23 cellular contexts compared by ENCODE assay signal in genomic region chr3:146501752-146502151, GRCh38.
DNase-seq lines count a peak whose midpoint lies in the region; ATAC-seq and TF ChIP-seq lines count a peak whose summit lies in the region.
"Had no signal": no experiment of that assay in that cellular context is flagged by ENCODE, and none has a peak within 500 bp of the region (broad histone marks: within the 10 kb centered on the region; RNA-seq: fewer than 3 reads in every experiment).

No MANE protein-coding gene starts in this region.

- no peak for TF ChIP-seq CTCF in GM12865 (IDR thresholded peaks at IDR 0.05; ENCODE audit: insufficient read depth, low read depth, low read length, missing control alignments)

- DNase-seq in GM12865 (ENCODE audit: low read depth): peak; percentile 7
- no peak for DNase-seq in T-helper 9 cell
- DNase-seq in MV-4-11 (lab: John Stamatoyannopoulos, UW): no peak
- DNase-seq in GM19240 (ENCODE audit: insufficient read length, low spot score): no peak
- DNase-seq in HAP-1 (ENCODE audit: low spot score in 2 of 2): no peak
- DNase-seq: activated CD4-positive, alpha-beta T cell treated with anti-CD3 and anti-CD28 coated beads, Interleukin-2, amount 10 ng/mL, durations not matched to agents 24 days and 14 days; activated naive CD8-positive, alpha-beta T cell treated with anti-CD3 and anti-CD28 coated beads, Interleukin-2, amount 10 ng/mL, durations not matched to agents 7 days and 5 days; activated T-cell treated with anti-CD3 and anti-CD28 coated beads, Interleukin-2, amount 50 U/mL, for 24 hours; CD4-positive, alpha-beta memory T cell; DND-41; immature natural killer cell; naive B cell; NCI-H1436; NCI-H2171 treated with DMSO at 0.1 percent for 48 hours; stimulated activated naive CD4-positive, alpha-beta T cell treated with Interleukin-2 at 50 U/mL for 16 hours; uterus had no signal

- H3K9me3 ChIP-seq in HAP-1: no peaks in the 10 kb centered on the region
- H3K9me3 ChIP-seq: esophagus muscularis mucosa, uterus had no signal

- no peaks in the 10 kb centered on the region for H3K27me3 ChIP-seq in HAP-1 (ENCODE audit: low read depth)
- H3K27me3 ChIP-seq: esophagus muscularis mucosa, uterus had no signal

- in situ Hi-C loops in HAP-1 (cut with MboI; ENCODE audit: low sequenced_read_pairs): no loop called here

- ATAC-seq in GM19043 (IDR thresholded peaks at IDR 0.05; ENCODE audit: low read depth, unreplicated experiment) (peak; percentile 22), HG02938 (IDR thresholded peaks at IDR 0.05; ENCODE audit: unreplicated experiment) (peak; percentile 36), HG03565 (IDR thresholded peaks at IDR 0.05; ENCODE audit: unreplicated experiment) (peak; percentile 37)
- ATAC-seq: SK-N-SH treated with all-trans-retinoic acid at 6 μM for 48 hours had no signal

- H3K36me3 ChIP-seq in HAP-1 (replicated peaks): no peaks in the 10 kb centered on the region
- H3K36me3 ChIP-seq: esophagus muscularis mucosa, uterus had no signal

- H3K4me1 ChIP-seq in HAP-1: peaks cover 5% of the 10 kb centered on the region
- H3K4me1 ChIP-seq: uterus had no signal

- no peak overlapping the region for H3K4me3 ChIP-seq in GM12865 (ENCODE audit: low read depth, low read length)
- H3K4me3 ChIP-seq in HAP-1: no peak overlapping the region
- H3K4me3 ChIP-seq: esophagus muscularis mucosa, lung, smooth muscle cell, uterus had no signal
